ENCODE assay signal across 8 cellular contexts in genomic region chr6:117482240-117483003, GRCh38. TPM values are rescaled to one million over a fixed set of nuclear protein-coding genes. Genes with fewer than 3 reads are reported as not detected.
DNase-seq lines count a peak whose midpoint lies in the region; ATAC-seq and TF ChIP-seq lines count a peak whose summit lies in the region.

Gene DCBLD1 (plus strand): TSS chr6:117482674. CDS start chr6:117482782, 108 bp downstream.

- H3K4me3 ChIP-seq in lower lobe of right lung: peak within 1 kb of the TSS; percentile 85

- intact Hi-C loops in lower lobe of right lung (cut with DNase I): loop anchor here (10.0 kb wide), 1 partner anchor 72 kb away; no protein-coding TSS in a partner anchor

- H3K36me3 ChIP-seq in lower lobe of right lung: no peaks in the 10 kb centered on the region

- H3K9me3 ChIP-seq in lower lobe of right lung: no peaks in the 10 kb centered on the region

- ATAC-seq in GM18870 (IDR thresholded peaks at IDR 0.05; ENCODE audit: unreplicated experiment) (peak; percentile 49), HG03066 (IDR thresholded peaks at IDR 0.05; ENCODE audit: low read depth, unreplicated experiment) (peak; percentile 67), lower lobe of right lung (peak; percentile 92 to 94)

- H3K27ac ChIP-seq in lower lobe of right lung: peak within 1 kb of the TSS; percentile 92

- TF ChIP-seq CTCF in lower lobe of right lung (IDR thresholded peaks at IDR 0.05): no peak

- DNase-seq in AG08395 (ENCODE audit: low spot score) (peak; percentile 90), NCI-H526 (lab: John Stamatoyannopoulos, UW) (peak; percentile 40 to 87), lower lobe of right lung (peak; percentile 89)
- peak; percentile 56 to 64 for DNase-seq in activated CD4-positive, alpha-beta T cell treated with anti-CD3 and anti-CD28 coated beads, Interleukin-2, amount 50 U/mL, for 48 hours
- peak; percentile 28 for DNase-seq in effector CD4-positive, alpha-beta T cell
- DNase-seq in stimulated activated CD4-positive, alpha-beta T cell treated with anti-CD3 and anti-CD28 coated beads, TNF-alpha, amount 100 ng/mL, for 48 hours (ENCODE audit: low read depth in 3 of 3): peak; percentile 22 to 30 (median 30)

- no peaks in the 10 kb centered on the region for H3K27me3 ChIP-seq in lower lobe of right lung (ENCODE audit: low read depth)

- peaks cover 27% of the 10 kb centered on the region for H3K4me1 ChIP-seq in lower lobe of right lung

RNA-seq across cellular contexts. Expression of gene DCBLD1, which starts in this region (rescaled TPM):
- total RNA-seq in lower lobe of right lung: 18.3 TPM

Comparison
In these comparisons a context has a peak if more than half of its experiments do, and no peak if none do; other contexts are left out.
1. Peak in every context shown above with its lines: DNase-seq, ATAC-seq, H3K4me3 ChIP-seq and H3K27ac ChIP-seq.
2. DNase-seq: peak in every context shown above with its lines; median percentile 90 in AG08395; 89 in lower lobe of right lung; 64 in NCI-H526; 60 in activated CD4-positive, alpha-beta T cell treated with anti-CD3 and anti-CD28 coated beads, Interleukin-2, amount 50 U/mL, for 48 hours; 30 in stimulated activated CD4-positive, alpha-beta T cell treated with anti-CD3 and anti-CD28 coated beads, TNF-alpha, amount 100 ng/mL, for 48 hours; 28 in effector CD4-positive, alpha-beta T cell.